Comparison of ENCODE assay signal across 1 cellular context in the genomic region with DNA sequence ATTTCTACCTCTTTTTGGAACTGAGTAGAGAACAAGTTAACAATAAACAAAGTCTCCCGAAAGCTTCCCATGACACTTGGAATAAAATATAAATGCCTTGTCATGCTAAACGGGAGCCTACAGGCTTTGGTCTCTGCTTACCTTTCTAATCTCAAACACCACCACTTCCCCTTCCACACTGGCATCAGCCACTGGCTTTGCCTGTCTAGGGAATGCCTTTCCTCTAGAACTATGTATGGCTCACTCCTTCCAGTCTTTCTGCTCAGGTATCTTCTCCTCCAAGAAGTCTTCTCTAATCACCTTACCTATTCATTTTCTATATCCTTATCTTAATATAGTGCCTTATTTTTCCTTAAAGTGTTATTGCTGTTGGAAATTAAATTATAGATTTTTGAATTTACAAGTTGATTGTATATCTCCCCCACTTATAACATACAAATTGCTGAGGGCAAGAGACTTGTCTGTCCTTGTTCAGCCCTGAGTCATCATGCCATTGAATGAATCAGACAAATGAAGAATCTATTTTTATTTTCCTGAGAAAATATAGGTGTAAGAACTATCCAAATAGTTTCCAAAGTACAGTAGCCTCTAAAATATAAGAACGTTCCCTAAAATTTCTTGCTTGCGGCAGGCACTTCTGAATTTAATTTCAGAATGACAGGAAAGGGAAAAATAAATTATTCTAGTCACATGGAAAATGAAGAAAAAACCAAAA.
TF ChIP-seq lines count a peak whose summit lies in the region.

No MANE protein-coding gene starts in this region.

TF ChIP-seq in WTC11, 78 proteins besides CTCF, POLR2A, EP300 and RAD21 (continued from another document):
- TF ChIP-seq, protein P1, sequence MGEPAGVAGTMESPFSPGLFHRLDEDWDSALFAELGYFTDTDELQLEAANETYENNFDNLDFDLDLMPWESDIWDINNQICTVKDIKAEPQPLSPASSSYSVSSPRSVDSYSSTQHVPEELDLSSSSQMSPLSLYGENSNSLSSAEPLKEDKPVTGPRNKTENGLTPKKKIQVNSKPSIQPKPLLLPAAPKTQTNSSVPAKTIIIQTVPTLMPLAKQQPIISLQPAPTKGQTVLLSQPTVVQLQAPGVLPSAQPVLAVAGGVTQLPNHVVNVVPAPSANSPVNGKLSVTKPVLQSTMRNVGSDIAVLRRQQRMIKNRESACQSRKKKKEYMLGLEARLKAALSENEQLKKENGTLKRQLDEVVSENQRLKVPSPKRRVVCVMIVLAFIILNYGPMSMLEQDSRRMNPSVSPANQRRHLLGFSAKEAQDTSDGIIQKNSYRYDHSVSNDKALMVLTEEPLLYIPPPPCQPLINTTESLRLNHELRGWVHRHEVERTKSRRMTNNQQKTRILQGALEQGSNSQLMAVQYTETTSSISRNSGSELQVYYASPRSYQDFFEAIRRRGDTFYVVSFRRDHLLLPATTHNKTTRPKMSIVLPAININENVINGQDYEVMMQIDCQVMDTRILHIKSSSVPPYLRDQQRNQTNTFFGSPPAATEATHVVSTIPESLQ (CRISPR knock-in tag; IDR thresholded peaks at IDR 0.05) = no peak
- TF ChIP-seq TP53 (CRISPR knock-in tag; IDR thresholded peaks at IDR 0.05) = no peak
- no peak for TF ChIP-seq FOXK1 (CRISPR knock-in tag; IDR thresholded peaks at IDR 0.05)
- no peak for TF ChIP-seq RORB (CRISPR knock-in tag; IDR thresholded peaks at IDR 0.05)
- TF ChIP-seq, protein P2, sequence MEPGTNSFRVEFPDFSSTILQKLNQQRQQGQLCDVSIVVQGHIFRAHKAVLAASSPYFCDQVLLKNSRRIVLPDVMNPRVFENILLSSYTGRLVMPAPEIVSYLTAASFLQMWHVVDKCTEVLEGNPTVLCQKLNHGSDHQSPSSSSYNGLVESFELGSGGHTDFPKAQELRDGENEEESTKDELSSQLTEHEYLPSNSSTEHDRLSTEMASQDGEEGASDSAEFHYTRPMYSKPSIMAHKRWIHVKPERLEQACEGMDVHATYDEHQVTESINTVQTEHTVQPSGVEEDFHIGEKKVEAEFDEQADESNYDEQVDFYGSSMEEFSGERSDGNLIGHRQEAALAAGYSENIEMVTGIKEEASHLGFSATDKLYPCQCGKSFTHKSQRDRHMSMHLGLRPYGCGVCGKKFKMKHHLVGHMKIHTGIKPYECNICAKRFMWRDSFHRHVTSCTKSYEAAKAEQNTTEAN (CRISPR knock-in tag; IDR thresholded peaks at IDR 0.05) = no peak
- TF ChIP-seq ZSCAN18 (CRISPR knock-in tag; IDR thresholded peaks at IDR 0.05) = no peak
- TF ChIP-seq, protein P3, sequence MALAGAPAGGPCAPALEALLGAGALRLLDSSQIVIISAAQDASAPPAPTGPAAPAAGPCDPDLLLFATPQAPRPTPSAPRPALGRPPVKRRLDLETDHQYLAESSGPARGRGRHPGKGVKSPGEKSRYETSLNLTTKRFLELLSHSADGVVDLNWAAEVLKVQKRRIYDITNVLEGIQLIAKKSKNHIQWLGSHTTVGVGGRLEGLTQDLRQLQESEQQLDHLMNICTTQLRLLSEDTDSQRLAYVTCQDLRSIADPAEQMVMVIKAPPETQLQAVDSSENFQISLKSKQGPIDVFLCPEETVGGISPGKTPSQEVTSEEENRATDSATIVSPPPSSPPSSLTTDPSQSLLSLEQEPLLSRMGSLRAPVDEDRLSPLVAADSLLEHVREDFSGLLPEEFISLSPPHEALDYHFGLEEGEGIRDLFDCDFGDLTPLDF (CRISPR knock-in tag; IDR thresholded peaks at IDR 0.05) = no peak
